In the genomic region with DNA sequence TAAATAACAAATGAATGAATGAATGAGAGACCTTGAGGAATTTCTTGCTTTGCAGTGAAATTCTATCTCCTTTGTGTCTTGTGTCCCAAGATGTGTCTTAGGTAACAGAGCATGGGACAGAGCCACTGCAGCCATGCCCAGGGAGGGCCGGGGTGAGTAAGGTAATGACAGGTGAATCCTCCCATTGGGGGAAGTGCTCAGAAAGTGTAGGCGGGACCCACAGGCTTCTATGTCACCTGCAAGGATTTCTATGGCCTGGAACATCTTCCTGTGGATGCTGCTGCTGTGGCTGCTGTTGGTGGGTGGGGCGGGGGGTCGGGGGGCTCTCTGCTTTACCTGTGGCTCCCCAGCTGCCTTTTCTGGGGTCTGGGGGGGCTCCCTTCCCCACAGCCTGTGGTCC, we compare ENCODE assay signal across 18 cellular contexts.
"Had no signal": no experiment of that assay in that cellular context is flagged by ENCODE, and none has a peak within 500 bp of the region (broad histone marks: within the 10 kb centered on the region; RNA-seq: fewer than 3 reads in every experiment).

No MANE protein-coding gene starts in this region.

- H3K27me3 ChIP-seq: brain microvascular endothelial cell, vagina had no signal

- ATAC-seq: activated T-cell treated with anti-CD3 and anti-CD28 coated beads, Interleukin-2, amount 50 U/mL, for 72 hours; natural killer cell had no signal

- H3K36me3 Mint-ChIP-seq: activated naive CD4-positive, alpha-beta T cell treated with anti-CD3 and anti-CD28 coated beads, Interleukin-2, amount 50 U/mL, for 24 hours; natural killer cell had no signal

- H3K9me3 Mint-ChIP-seq: activated CD4-positive, alpha-beta T cell treated with anti-CD3 and anti-CD28 coated beads, Interleukin-2, amount 10 ng/mL, durations not matched to agents 7 days and 5 days; activated naive CD4-positive, alpha-beta T cell treated with anti-CD3 and anti-CD28 coated beads, Interleukin-2, amount 50 U/mL, for 24 hours; activated T-cell treated with anti-CD3 and anti-CD28 coated beads, Interleukin-2, amount 50 U/mL, for 72 hours; natural killer cell; stimulated activated naive CD8-positive, alpha-beta T cell treated with anti-CD3 and anti-CD28 coated beads, Interleukin-15, Interleukin-2, amounts not matched to agents 100 ng/mL and 50 ng/mL, for 24 hours; T-helper 1 cell treated with Interleukin-12 subunit alpha and Interleukin-12 subunit beta and Interleukin-4 antibody, amounts not matched to agents 30 μg/mL and 1 μg/mL, for 36 hours had no signal

- H3K4me1 Mint-ChIP-seq: natural killer cell had no signal

- H3K4me1 ChIP-seq: prostate gland had no signal

- H3K4me3 Mint-ChIP-seq: activated CD4-positive, alpha-beta T cell treated with anti-CD3 and anti-CD28 coated beads, Interleukin-2, amount 10 ng/mL, durations not matched to agents 7 days and 5 days; activated naive CD4-positive, alpha-beta T cell treated with anti-CD3 and anti-CD28 coated beads, Interleukin-2, amount 50 U/mL, for 24 hours; activated T-cell treated with anti-CD3 and anti-CD28 coated beads, Interleukin-2, amount 50 U/mL, for 72 hours; natural killer cell; stimulated activated naive CD8-positive, alpha-beta T cell treated with anti-CD3 and anti-CD28 coated beads, Interleukin-15, Interleukin-2, amounts not matched to agents 100 ng/mL and 50 ng/mL, for 24 hours; T-helper 1 cell treated with Interleukin-12 subunit alpha and Interleukin-12 subunit beta and Interleukin-4 antibody, amounts not matched to agents 30 μg/mL and 1 μg/mL, for 36 hours had no signal

- H3K27ac ChIP-seq: brain microvascular endothelial cell, prostate gland, vagina had no signal

- H3K27ac Mint-ChIP-seq: activated CD4-positive, alpha-beta T cell treated with anti-CD3 and anti-CD28 coated beads, Interleukin-2, amount 10 ng/mL, durations not matched to agents 7 days and 5 days; activated naive CD4-positive, alpha-beta T cell treated with anti-CD3 and anti-CD28 coated beads, Interleukin-2, amount 50 U/mL, for 24 hours; activated T-cell treated with anti-CD3 and anti-CD28 coated beads, Interleukin-2, amount 50 U/mL, for 72 hours; natural killer cell; stimulated activated naive CD8-positive, alpha-beta T cell treated with anti-CD3 and anti-CD28 coated beads, Interleukin-15, Interleukin-2, amounts not matched to agents 100 ng/mL and 50 ng/mL, for 24 hours; T-helper 1 cell treated with Interleukin-12 subunit alpha and Interleukin-12 subunit beta and Interleukin-4 antibody, amounts not matched to agents 30 μg/mL and 1 μg/mL, for 36 hours had no signal

- DNase-seq: activated CD4-positive, alpha-beta T cell treated with anti-CD3 and anti-CD28 coated beads, Interleukin-2, amount 10 ng/mL, durations not matched to agents 7 days and 5 days; activated CD4-positive, CD25-positive, alpha-beta regulatory T cell; activated T-cell treated with anti-CD3 and anti-CD28 coated beads, Interleukin-2, amount 50 U/mL, for 72 hours; amygdala; brain microvascular endothelial cell; cerebellar nuclear complex; dermis blood vessel endothelial cell; erythroblast; hypothalamus; mammary epithelial cell; nucleus accumbens; stimulated activated CD4-positive, alpha-beta T cell treated with anti-CD3 and anti-CD28 coated beads, Interleukin-2, amount 100 ng/mL, for 48 hours had no signal

- H3K36me3 ChIP-seq: brain microvascular endothelial cell, prostate gland, vagina had no signal

- H3K4me3 ChIP-seq: prostate gland, vagina had no signal

- H3K9me3 ChIP-seq: prostate gland, vagina had no signal

- H3K27me3 Mint-ChIP-seq: activated CD4-positive, alpha-beta T cell treated with anti-CD3 and anti-CD28 coated beads, Interleukin-2, amount 10 ng/mL, durations not matched to agents 7 days and 5 days; activated naive CD4-positive, alpha-beta T cell treated with anti-CD3 and anti-CD28 coated beads, Interleukin-2, amount 50 U/mL, for 24 hours; stimulated activated naive CD8-positive, alpha-beta T cell treated with anti-CD3 and anti-CD28 coated beads, Interleukin-15, Interleukin-2, amounts not matched to agents 100 ng/mL and 50 ng/mL, for 24 hours had no signal
